ENCODE assay signal across 8 cellular contexts in genomic region chr20:3172126-3172932, GRCh38. TPM values are rescaled to one million over a fixed set of nuclear protein-coding genes. Genes with fewer than 3 reads are reported as not detected.
DNase-seq lines count a peak whose midpoint lies in the region; ATAC-seq and TF ChIP-seq lines count a peak whose summit lies in the region.

No MANE protein-coding gene starts in this region.

- BruUV-seq in Caco-2 (replicated peaks; lab: Mats Ljungman, UMichigan): no TSS peak
- no TSS peak for BruUV-seq in Panc1 (replicated peaks; lab: Mats Ljungman, UMichigan)

- no peaks in the 10 kb centered on the region for H3K27me3 ChIP-seq in Caco-2 (replicated peaks; ENCODE audit: control insufficient read depth, insufficient read depth, low read length)
- H3K27me3 ChIP-seq in Panc1 (ENCODE audit: control insufficient read depth, insufficient read depth, low read length): no peaks in the 10 kb centered on the region

- H3K4me1 ChIP-seq in Caco-2: peaks cover 14% of the 10 kb centered on the region
- peaks cover 14% of the 10 kb centered on the region for H3K4me1 ChIP-seq in Panc1 (ENCODE audit: control insufficient read depth, insufficient read depth, low read length)

- TF ChIP-seq POLR2A in lower leg skin (IDR thresholded peaks at IDR 0.05): no peak

- H3K27ac Mint-ChIP-seq in Caco-2 (ENCODE audit: unreplicated experiment): peak overlapping the region; percentile 78

- 37 to 46% methylated on average over 4 to 5 of the region's 5 CpGs for WGBS in lower leg skin, 2 donors

- H3K9me3 ChIP-seq in Caco-2 (no peaks in the 10 kb centered on the region), Panc1 (ENCODE audit: control insufficient read depth, insufficient read depth, low read depth, low read length) (no peaks in the 10 kb centered on the region)

- TF ChIP-seq CTCF in Caco-2 (IDR thresholded peaks at IDR 0.05; ENCODE audit: insufficient read depth in 1 of 2, low read depth in 1 of 2, low read length in 1 of 2, severe bottlenecking in 1 of 2, unreplicated experiment in 1 of 2): no peak
- no peak for TF ChIP-seq CTCF in Panc1 (IDR thresholded peaks at IDR 0.05)
- no peak for TF ChIP-seq CTCF in lower leg skin (IDR thresholded peaks at IDR 0.05)

- POLR2A ChIA-PET in Caco-2 (lab: Charles Lee) (interaction anchor here (0.6 kb wide), 1 partner anchor 146 kb away, joined by 5 read pairs; no protein-coding TSS in a partner anchor), Panc1 (lab: Charles Lee) (no interaction called here)

- peaks cover 3% of the 10 kb centered on the region for H3K27me3 Mint-ChIP-seq in Caco-2 (ENCODE audit: insufficient read depth, unreplicated experiment)

- H3K36me3 ChIP-seq in Caco-2 (ENCODE audit: control insufficient read depth, insufficient read depth, low read length) (no peaks in the 10 kb centered on the region; the same call in 1 of the 2 replicates), Panc1 (ENCODE audit: control insufficient read depth, insufficient read depth, low read length) (no peaks in the 10 kb centered on the region)

- H3K9me3 Mint-ChIP-seq in Caco-2 (ENCODE audit: unreplicated experiment): no peaks in the 10 kb centered on the region

- in situ Hi-C loops in Panc1 (cut with HindIII; ENCODE audit: low pct_unique_long_range_greater_than_20kb, low sequenced_read_pairs): no loop called here

- H3K4me3 ChIP-seq in Caco-2 (ENCODE audit: low read depth, low read length) (peak overlapping the region; percentile 98), Panc1 (ENCODE audit: low read depth in 2 of 2, low read length in 2 of 2) (peak overlapping the region; percentile 81 to 92; a peak in 3 of 4 replicates), lower leg skin (ENCODE audit: low read depth, poor library complexity, severe bottlenecking) (no peak overlapping the region)

- peak overlapping the region; percentile 98 for H3K4me3 Mint-ChIP-seq in Caco-2 (ENCODE audit: unreplicated experiment)

- ATAC-seq in Panc1 (no peak), HG03175 (IDR thresholded peaks at IDR 0.05; ENCODE audit: unreplicated experiment) (no peak), GM18511 (IDR thresholded peaks at IDR 0.05; ENCODE audit: unreplicated experiment) (no peak)

- no peak for DNase-seq in Caco-2
- no peak for DNase-seq in Panc1 (ENCODE audit: low read depth, low spot score)
- DNase-seq in epidermal melanocyte (ENCODE audit: insufficient read length, low spot score): peak; percentile 17
- peak; percentile 62 for DNase-seq in posterior vena cava (ENCODE audit: low spot score)
- no peak for DNase-seq in middle frontal gyrus (ENCODE audit: extremely low spot score, low spot score)
- no peak for DNase-seq in lower leg skin (ENCODE audit: low spot score in 2 of 2)

- intact Hi-C loops in Caco-2 (cut with micrococcal nuclease; ENCODE audit: unreplicated experiment): no loop called here
- intact Hi-C loops in Panc1 (cut with micrococcal nuclease; ENCODE audit: unreplicated experiment): no loop called here
- intact Hi-C loops in posterior vena cava (cut with DNase I): no loop called here
- intact Hi-C loops in lower leg skin (cut with DNase I; ENCODE audit: low total_unique reads): no loop called here

- CTCF ChIA-PET in Caco-2 (lab: Charles Lee): interaction anchor here (0.6 to 1.0 kb wide), 2 partner anchors 12 to 200 kb away, joined by 3 to 5 read pairs; partner anchors contain the start of genes FASTKD5 and UBOX5
- CTCF ChIA-PET in Panc1 (lab: Charles Lee): interaction anchor here (0.6 kb wide), 1 partner anchor 9 kb away, joined by 3 read pairs; no protein-coding TSS in a partner anchor

- peaks cover 15% of the 10 kb centered on the region for H3K4me1 Mint-ChIP-seq in Caco-2 (ENCODE audit: low read depth, unreplicated experiment)

- H3K27ac ChIP-seq in Panc1 (ENCODE audit: low read length): no peak overlapping the region

- peaks cover 19% of the 10 kb centered on the region for H3K36me3 Mint-ChIP-seq in Caco-2 (ENCODE audit: insufficient read depth, unreplicated experiment)

RNA-seq across cellular contexts. Expression of gene LZTS3, which starts 1.0 kb away (rescaled TPM):
- total RNA-seq in Caco-2 (2022) (4.3 and 4.5 TPM in 2 replicates), Panc1 (2021; ENCODE audit: unreplicated experiment) (5.2 TPM), posterior vena cava (1 to 10 TPM; 4.2 to 8.0 TPM), lower leg skin (1 to 10 TPM; 4.4 to 9.7 (median 7.7) TPM)
- 7.8 TPM for polyA plus RNA-seq in Panc1 (2012; ENCODE audit: insufficient read length)

RNA-seq across cellular contexts. Expression of gene FASTKD5, which starts 12.7 kb away (rescaled TPM):
- total RNA-seq in Caco-2 (2022): 24.2 and 27.4 TPM in 2 replicates
- total RNA-seq in Panc1 (2021; ENCODE audit: unreplicated experiment): 16.3 TPM
- polyA plus RNA-seq in Panc1 (2012; ENCODE audit: insufficient read length): 8.2 TPM
- 10 to 100 TPM in 1 of 2 donors, 1 to 10 TPM in 1; 9.2 to 10.6 TPM for total RNA-seq in posterior vena cava
- 10 to 100 TPM; 14.3 to 18.1 (median 15.9) TPM for total RNA-seq in lower leg skin

RNA-seq across cellular contexts. Expression of gene UBOX5, which starts 12.7 kb away (rescaled TPM):
- 6.7 and 6.9 TPM in 2 replicates for total RNA-seq in Caco-2 (2022)
- total RNA-seq in Panc1 (2021; ENCODE audit: unreplicated experiment): 6.6 TPM
- polyA plus RNA-seq in Panc1 (2012; ENCODE audit: insufficient read length): 6.0 TPM
- 1 to 10 TPM; 5.2 to 6.2 TPM for total RNA-seq in posterior vena cava
- total RNA-seq in lower leg skin: 10 to 100 TPM in 3 of 4 donors, 1 to 10 TPM in 1; 6.1 to 12.7 (median 11.9) TPM

RNA-seq across cellular contexts. Expression of gene DDRGK1, which starts 32.2 kb away (rescaled TPM):
- 76.3 and 84.8 TPM in 2 replicates for total RNA-seq in Caco-2 (2022)
- 65.5 TPM for total RNA-seq in Panc1 (2021; ENCODE audit: unreplicated experiment)
- polyA plus RNA-seq in Panc1 (2012; ENCODE audit: insufficient read length): 101 TPM
- total RNA-seq in posterior vena cava: 10 to 100 TPM; 38.3 to 38.6 TPM
- total RNA-seq in lower leg skin: 100 to 1,000 TPM in 1 of 4 donors, 10 to 100 TPM in 3; 53.6 to 109 (median 89.0) TPM

RNA-seq across cellular contexts. Expression of gene ITPA, which starts 37.0 kb away (rescaled TPM):
- total RNA-seq in Caco-2 (2022): 68.4 and 73.8 TPM in 2 replicates
- total RNA-seq in Panc1 (2021; ENCODE audit: unreplicated experiment): 107 TPM
- polyA plus RNA-seq in Panc1 (2012; ENCODE audit: insufficient read length): 111 TPM
- 10 to 100 TPM; 31.1 to 33.7 TPM for total RNA-seq in posterior vena cava
- 10 to 100 TPM; 39.3 to 55.8 (median 46.8) TPM for total RNA-seq in lower leg skin

Comparison
In these comparisons a context has a peak if more than half of its experiments do, and no peak if none do; other contexts are left out.
1. DNase-seq: peak in epidermal melanocyte (single experiment) and posterior vena cava (single experiment); none in Caco-2 (0 of 2), Panc1 (single experiment), middle frontal gyrus (single experiment) and lower leg skin (0 of 2).